In genomic region chr17:46182961-46183360, GRCh38 we compare ENCODE assay signal across 1 cellular context.
TF ChIP-seq lines count a peak whose summit lies in the region.

No MANE protein-coding gene starts in this region.

TF ChIP-seq in GM23338, 12 proteins besides CTCF, POLR2A, EP300 and RAD21 (continued from another document):
- no peak for TF ChIP-seq ZNF462 (CRISPR knock-in tag; IDR thresholded peaks at IDR 0.05)
